8 cellular contexts compared by ENCODE assay signal in genomic region chr10:19815478-19816419, GRCh38. TPM values are rescaled to one million over a fixed set of nuclear protein-coding genes. Genes with fewer than 3 reads are reported as not detected.
DNase-seq lines count a peak whose midpoint lies in the region; ATAC-seq and TF ChIP-seq lines count a peak whose summit lies in the region.

No MANE protein-coding gene starts in this region.

- POLR2A ChIA-PET in RWPE1 (lab: Yijun Ruan, JAX; ENCODE audit: low non-redundant PET), result no interaction called here

- H3K27me3 ChIP-seq in thymus (ENCODE audit: control insufficient read depth, insufficient read depth) (peaks cover 30% of the 10 kb centered on the region), Karpas-422 (ENCODE audit: low read length) (no peaks in the 10 kb centered on the region)

- peak; percentile 4 for DNase-seq in stimulated activated CD4-positive, alpha-beta T cell treated with anti-CD3 and anti-CD28 coated beads, Interleukin-15, amount 100 ng/mL, for 24 hours
- no peak for DNase-seq in stimulated activated CD4-positive, alpha-beta T cell treated with anti-CD3 and anti-CD28 coated beads, Interleukin-4, amount 100 ng/mL, for 1 hour
- no peak for DNase-seq in RWPE1 (ENCODE audit: low spot score)
- DNase-seq in epithelial cell of prostate (ENCODE audit: low read depth, low spot score), result no peak
- no peak for DNase-seq in Karpas-422

- H3K4me3 ChIP-seq in mesodermal cell (ENCODE audit: extremely low read depth, insufficient read depth, low read length, poor library complexity, severe bottlenecking), result peak overlapping the region; percentile 72
- H3K4me3 ChIP-seq in thymus (ENCODE audit: low read length), result peak overlapping the region; percentile 48
- no peak overlapping the region for H3K4me3 ChIP-seq in Karpas-422 (ENCODE audit: low read length)

- H4K20me1 ChIP-seq in Karpas-422 (ENCODE audit: insufficient read depth, low read depth, low read length), result no peaks in the 10 kb centered on the region

- H2AFZ ChIP-seq in Karpas-422 (ENCODE audit: low read length), result no peak overlapping the region

- no peak for TF ChIP-seq CTCF in RWPE1 (conservative IDR thresholded peaks at IDR 0.05; ENCODE audit: low read depth)

- H3K27ac ChIP-seq in RWPE1, result peak overlapping the region; percentile 74
- H3K27ac ChIP-seq in epithelial cell of prostate, result peak overlapping the region; percentile 36
- peak overlapping the region; percentile 67 for H3K27ac ChIP-seq in mesodermal cell (ENCODE audit: low read depth, low read length, severe bottlenecking)
- H3K27ac ChIP-seq in thymus (ENCODE audit: low read depth), result peak overlapping the region; percentile 47
- H3K27ac ChIP-seq in Karpas-422 (ENCODE audit: low read length), result no peak overlapping the region

- no peaks in the 10 kb centered on the region for H3K9me3 ChIP-seq in mesodermal cell (ENCODE audit: control insufficient read depth, low read length)
- H3K9me3 ChIP-seq in thymus (ENCODE audit: control insufficient read depth), result no peaks in the 10 kb centered on the region
- peaks cover 11% of the 10 kb centered on the region for H3K9me3 ChIP-seq in Karpas-422 (ENCODE audit: low read length)

- H3K4me2 ChIP-seq in Karpas-422 (ENCODE audit: low read depth, low read length, poor library complexity, severe bottlenecking), result no peak overlapping the region

- no peaks in the 10 kb centered on the region for H3K4me1 ChIP-seq in mesodermal cell (ENCODE audit: control insufficient read depth, insufficient read depth, low read length, poor library complexity, severe bottlenecking)
- H3K4me1 ChIP-seq in thymus (ENCODE audit: control insufficient read depth, insufficient read depth, low read length), result no peaks in the 10 kb centered on the region
- H3K4me1 ChIP-seq in Karpas-422 (ENCODE audit: low read length), result no peaks in the 10 kb centered on the region

- H3K9ac ChIP-seq in Karpas-422 (ENCODE audit: low read length), result no peak overlapping the region

- CTCF ChIA-PET in RWPE1 (lab: Yijun Ruan, JAX), result interaction anchor here (0.7 to 1.6 kb wide), 3 partner anchors 27 to 953 kb away, joined by 3 to 5 read pairs (median 3); no protein-coding TSS in a partner anchor

- ATAC-seq in GM21360 (IDR thresholded peaks at IDR 0.05; ENCODE audit: unreplicated experiment), result no peak

- H3K36me3 ChIP-seq in mesodermal cell (ENCODE audit: control insufficient read depth, insufficient read depth, low read length) (no peaks in the 10 kb centered on the region), thymus (ENCODE audit: control insufficient read depth, insufficient read depth) (no peaks in the 10 kb centered on the region), Karpas-422 (ENCODE audit: insufficient read depth, low read length) (no peaks in the 10 kb centered on the region)

- 0 to 1% methylated on average over 46 to 51 of the region's 79 CpGs for WGBS in mesodermal cell (ENCODE audit: insufficient coverage in 2 of 2), 2 experiments
- under 1% methylated on average over 79 of the region's 79 CpGs for WGBS in thymus

- no peaks in the 10 kb centered on the region for H3K79me2 ChIP-seq in Karpas-422 (ENCODE audit: low read length)

- H3K9me2 ChIP-seq in Karpas-422 (replicated peaks; ENCODE audit: insufficient read depth, low read length), result no peaks in the 10 kb centered on the region

RNA-seq across cellular contexts. Expression of gene PLXDC2, which starts 0.5 kb away (rescaled TPM):
- polyA plus RNA-seq in mesodermal cell (2013, experiment 1 of 2), result 14.7 TPM
- 12.5 TPM for polyA plus RNA-seq in mesodermal cell (2013, experiment 2 of 2)
- 7.1 TPM for polyA plus RNA-seq in thymus
- not detected in 2 replicates for total RNA-seq in Karpas-422 (2014; rRNA removed; shearing (Covaris generic); ENCODE audit: low replicate concordance)
